8 cellular contexts compared by ENCODE assay signal in the genomic region with DNA sequence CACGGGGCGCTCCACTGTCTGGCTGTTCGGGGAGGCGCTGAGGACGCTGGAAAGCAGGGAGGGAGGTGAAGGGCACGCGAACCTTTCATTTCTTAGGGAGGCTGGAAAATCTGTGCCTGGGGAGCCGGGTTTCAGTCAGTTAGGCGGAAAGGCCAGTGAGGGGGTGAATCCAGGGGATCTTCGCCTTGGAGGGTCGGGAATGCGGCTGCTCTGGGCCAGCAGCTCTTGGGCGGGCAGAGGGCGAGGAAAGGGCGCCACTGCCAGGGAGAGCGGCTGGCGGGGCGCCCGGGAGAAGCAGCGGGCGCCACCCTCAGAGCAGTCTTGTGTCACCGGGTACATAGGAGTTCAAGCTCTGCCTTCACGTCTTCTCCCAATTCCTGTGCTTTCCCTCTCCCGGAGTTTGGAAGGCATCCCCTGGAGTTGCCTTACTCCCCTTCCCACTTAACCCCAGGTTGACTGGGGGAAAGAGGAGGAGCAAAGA. TPM values are rescaled to one million over a fixed set of nuclear protein-coding genes. Genes with fewer than 3 reads are reported as not detected.
A peak's percentile ranks its signal among the peaks of the same experiment; 100 is the strongest.
DNase-seq lines count a peak whose midpoint lies in the region; ATAC-seq, FAIRE-seq and TF ChIP-seq lines count a peak whose summit lies in the region.

No MANE protein-coding gene starts in this region.

- no peaks in the 10 kb centered on the region for H3K9me3 ChIP-seq in A549
- no peaks in the 10 kb centered on the region for H3K9me3 ChIP-seq in adrenal gland (replicated peaks in 1 of 3)
- no peaks in the 10 kb centered on the region for H3K9me3 ChIP-seq in iPS-15b (ENCODE audit: control insufficient read depth, insufficient read depth, low read length)
- no peaks in the 10 kb centered on the region for H3K9me3 ChIP-seq in smooth muscle cell (replicated peaks; ENCODE audit: low read depth)

- POLR2A ChIA-PET in A549 (lab: Yijun Ruan, JAX), result interaction anchor here (0.6 kb wide), 1 partner anchor 486 kb away, joined by 5 read pairs; no protein-coding TSS in a partner anchor

- TF ChIP-seq CTCF in A549 (IDR thresholded peaks at IDR 0.05) (peak; percentile 30; the same call in 1 of the 3 replicates), adrenal gland (IDR thresholded peaks at IDR 0.05) (no peak), smooth muscle cell (IDR thresholded peaks at IDR 0.05; ENCODE audit: borderline replicate concordance, insufficient read depth, poor library complexity, severe bottlenecking) (no peak)

- H3K27me3 ChIP-seq in H7 (ENCODE audit: control insufficient read depth, insufficient read depth, low read length) (peaks cover 88% of the 10 kb centered on the region), adrenal gland (peaks cover 17% of the 10 kb centered on the region), iPS-15b (ENCODE audit: control insufficient read depth, insufficient read depth, low read length) (peaks cover 87% of the 10 kb centered on the region), smooth muscle cell (ENCODE audit: low read depth) (peaks cover 63% of the 10 kb centered on the region)

- ATAC-seq in A549, result peak; percentile 58 to 72

- H3K4me3 ChIP-seq in A549 (peak overlapping the region; percentile 58), H7 (ENCODE audit: insufficient read depth, low read depth, low read length) (peak overlapping the region; percentile 53), adrenal gland (peak overlapping the region in 2 of 4 donors; percentile 50 to 67), iPS-15b (ENCODE audit: low read depth, low read length) (peak overlapping the region; percentile 44), smooth muscle cell (peak overlapping the region; percentile 71)

- H3K36me3 ChIP-seq in H7 (replicated peaks; ENCODE audit: control insufficient read depth, insufficient read depth, low read length) (no peaks in the 10 kb centered on the region), adrenal gland (replicated peaks in 1 of 2) (no peaks in the 10 kb centered on the region), iPS-15b (ENCODE audit: control insufficient read depth, insufficient read depth, low read length) (no peaks in the 10 kb centered on the region), smooth muscle cell (ENCODE audit: low read depth) (no peaks in the 10 kb centered on the region)

- H3K4me1 ChIP-seq in A549, result no peaks in the 10 kb centered on the region
- peaks cover 5 to 16% of the 10 kb centered on the region in 2 donors for H3K4me1 ChIP-seq in adrenal gland (replicated peaks in 1 of 2)
- H3K4me1 ChIP-seq in iPS-15b (ENCODE audit: control insufficient read depth, insufficient read depth, low read length), result peaks cover 5% of the 10 kb centered on the region
- H3K4me1 ChIP-seq in smooth muscle cell (ENCODE audit: low read depth), result peaks cover 23% of the 10 kb centered on the region

- CTCF ChIA-PET in A549 (lab: Yijun Ruan, JAX), result interaction anchor here (1.0 to 7.8 kb wide), 7 partner anchors 11 to 1331 kb away, joined by 3 to 88 read pairs (median 22); no protein-coding TSS in a partner anchor

- H4K20me1 ChIP-seq in smooth muscle cell (ENCODE audit: low read depth), result no peaks in the 10 kb centered on the region

- H3K27ac ChIP-seq in A549, result peak overlapping the region; percentile 7 to 67; a peak in 3 of 6 replicates
- peak overlapping the region in 1 of 5 donors; percentile 30 for H3K27ac ChIP-seq in adrenal gland
- H3K27ac ChIP-seq in smooth muscle cell (ENCODE audit: low read depth), result no peak overlapping the region

- no peak for FAIRE-seq in A549 (lab: Jason Lieb, UNC)

- H3K9ac ChIP-seq in iPS-15b (ENCODE audit: low read depth, low read length) (no peak overlapping the region), smooth muscle cell (ENCODE audit: low read depth) (no peak overlapping the region)

- H2AFZ ChIP-seq in smooth muscle cell (ENCODE audit: low read depth), result peak overlapping the region; percentile 71

- H3K4me2 ChIP-seq in A549 (peak overlapping the region; percentile 93), smooth muscle cell (peak overlapping the region; percentile 99)

- no peaks in the 10 kb centered on the region for H3F3A ChIP-seq in smooth muscle cell (ENCODE audit: low read depth)

- TF ChIP-seq RAD21 in A549 (conservative IDR thresholded peaks at IDR 0.05 in 1 of 2, IDR thresholded peaks at IDR 0.05 in 1 of 2), result no peak

- TF ChIP-seq EP300 in A549 (IDR thresholded peaks at IDR 0.05), result no peak

- no peak for TF ChIP-seq POLR2A in A549 (IDR thresholded peaks at IDR 0.05; ENCODE audit: low read length)
- no peak for TF ChIP-seq POLR2A in adrenal gland (IDR thresholded peaks at IDR 0.05)

- intact Hi-C loops in adrenal gland (cut with DNase I), result loop anchor here in 1 of 2 donors (5.0 kb wide), 1 partner anchor 1327 kb away; no protein-coding TSS in a partner anchor

- no peaks in the 10 kb centered on the region for H3K79me2 ChIP-seq in smooth muscle cell (ENCODE audit: low read depth)

- WGBS in A549 (ENCODE audit: missing lambda C conversion rate), result 2% methylated on average over 24 of the region's 24 CpGs
- 1 to 2% (median 1%) methylated on average over 10 to 24 of the region's 24 CpGs for WGBS in adrenal gland, 4 donors
- 5% methylated on average over 23 of the region's 24 CpGs for WGBS in smooth muscle cell (ENCODE audit: low lambda C conversion rate)

- DNase-seq in A549 (ENCODE audit: low read depth in 1 of 2, low spot score in 1 of 2) (peak; percentile 31 to 33), H7 (peak; percentile 68), adrenal gland (peak in 5 of 7 donors; percentile 24 to 41 (median 27)), smooth muscle cell (lab: John Stamatoyannopoulos, UW; ENCODE audit: unreplicated experiment) (no peak), NCI-H2107 treated with DMSO at 0.1 percent for 48 hours (lab: John Stamatoyannopoulos, UW; ENCODE audit: unreplicated experiment) (no peak), SKM-1 treated with dmso at 0.1 percent for 144 hours (lab: John Stamatoyannopoulos, UW; ENCODE audit: unreplicated experiment) (no peak)
- no peak for DNase-seq in activated naive CD4-positive, alpha-beta T cell treated with anti-CD3 and anti-CD28 coated beads, Interleukin-2, amount 50 U/mL, for 16 hours

TF ChIP-seq in A549, 52 proteins besides CTCF, POLR2A, EP300 and RAD21:
- no peak for TF ChIP-seq POLR2AphosphoS2 (conservative IDR thresholded peaks at IDR 0.05; ENCODE audit: low read length)

RNA-seq across cellular contexts. Expression of a gene that starts 1.4 kb away (rescaled TPM):
- polyA plus RNA-seq in A549 (2011; rRNA removed), result 0.03 and 0.05 TPM in 2 replicates
- polyA plus RNA-seq in A549 (2012; cell fraction: cytosol; rRNA removed), result 0.07 and 0.09 TPM in 2 replicates
- polyA plus RNA-seq in A549 (2012; cell fraction: nucleus; rRNA removed), result 0.05 and 0.06 TPM in 2 replicates
- polyA plus RNA-seq in A549 (2017; fragmentation: RNase III; extraction: RNeasy Plus Mini Kit Qiagen cat#74134 plus additional on column Dnase treatment), result 0.20 to 0.30 TPM (median 0.22 TPM) in 3 replicates
- polyA minus RNA-seq in A549 (2011; rRNA and poly(A)+ RNA removed), result 0.12 and 0.15 TPM in 2 replicates
- total RNA-seq in H7 (2014; rRNA removed; shearing (Covaris generic)), result 0.04 and 0.14 TPM in 2 replicates
- total RNA-seq in adrenal gland, result 1 to 10 TPM in 1 of 8 donors, under 1 TPM in 6, not detected in 1; 0.46 to 1.1 (median 0.83) TPM
- under 1 TPM; 0.13 to 0.32 (median 0.18) TPM for polyA plus RNA-seq in adrenal gland
- total RNA-seq in smooth muscle cell, result 2.0 and 2.1 TPM in 2 replicates
- 0.67 and 2.4 TPM in 2 replicates for polyA plus RNA-seq in smooth muscle cell

Comparison
In these comparisons a context has a peak if more than half of its experiments do, and no peak if none do; other contexts are left out.
1. DNase-seq: peak in A549 (2 of 2), H7 (single experiment) and adrenal gland (5 of 7); none in smooth muscle cell (single experiment), NCI-H2107 treated with DMSO at 0.1 percent for 48 hours (single experiment), activated naive CD4-positive, alpha-beta T cell treated with anti-CD3 and anti-CD28 coated beads, Interleukin-2, amount 50 U/mL, for 16 hours (single experiment) and SKM-1 treated with dmso at 0.1 percent for 144 hours (single experiment).